Comparison of ENCODE assay signal across 10 cellular contexts in the genomic region with DNA sequence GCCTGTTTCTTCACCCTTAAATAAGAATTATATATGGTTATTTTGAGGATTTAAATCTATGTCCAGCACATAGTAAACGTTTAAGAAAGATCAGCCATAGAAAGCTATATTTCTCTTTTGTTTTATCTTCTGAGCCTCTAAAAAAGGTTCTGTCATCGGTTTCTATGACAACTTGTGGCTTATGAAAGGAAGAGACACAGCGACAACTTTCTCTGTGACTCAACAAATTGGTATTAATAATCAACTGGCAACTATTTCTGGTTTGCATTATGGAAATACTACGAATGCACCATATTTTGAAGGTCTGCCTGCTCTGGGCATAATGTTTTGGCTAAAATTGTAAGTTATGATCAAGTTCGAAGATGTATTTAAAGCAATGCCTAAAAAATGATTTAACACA.
A peak's percentile ranks its signal among the peaks of the same experiment; 100 is the strongest.
DNase-seq lines count a peak whose midpoint lies in the region; ATAC-seq and TF ChIP-seq lines count a peak whose summit lies in the region.
"Had no signal": no experiment of that assay in that cellular context is flagged by ENCODE, and none has a peak within 500 bp of the region (broad histone marks: within the 10 kb centered on the region; RNA-seq: fewer than 3 reads in every experiment).

No MANE protein-coding gene starts in this region.

- TF ChIP-seq CTCF in HFF-Myc (IDR thresholded peaks at IDR 0.05; ENCODE audit: low read depth, low read length, missing control alignments): no peak
- TF ChIP-seq CTCF in natural killer cell (IDR thresholded peaks at IDR 0.05): no peak

- no peaks in the 10 kb centered on the region for H3K36me3 Mint-ChIP-seq in natural killer cell
- H3K36me3 Mint-ChIP-seq: activated naive CD4-positive, alpha-beta T cell treated with anti-CD3 and anti-CD28 coated beads, Interleukin-2, amount 50 U/mL, for 24 hours had no signal

- ATAC-seq in GM18861 (IDR thresholded peaks at IDR 0.05; ENCODE audit: unreplicated experiment): peak; percentile 99
- peak; percentile 86 for ATAC-seq in HG03521 (IDR thresholded peaks at IDR 0.05; ENCODE audit: unreplicated experiment)
- ATAC-seq in natural killer cell: no peak

- H3K4me3 ChIP-seq in HFF-Myc (replicated peaks; ENCODE audit: low read depth, low read length): no peak overlapping the region
- H3K4me3 ChIP-seq: upper lobe of left lung had no signal

- H3K27me3 Mint-ChIP-seq in natural killer cell (ENCODE audit: low read depth in 2 of 2): no peaks in the 10 kb centered on the region
- H3K27me3 Mint-ChIP-seq: activated naive CD4-positive, alpha-beta T cell treated with anti-CD3 and anti-CD28 coated beads, Interleukin-2, amount 50 U/mL, for 24 hours had no signal

- no peak overlapping the region for H3K4me3 Mint-ChIP-seq in natural killer cell
- H3K4me3 Mint-ChIP-seq: activated naive CD4-positive, alpha-beta T cell treated with anti-CD3 and anti-CD28 coated beads, Interleukin-2, amount 50 U/mL, for 24 hours had no signal

- DNase-seq in HFF-Myc (ENCODE audit: extremely low read depth, low read depth): peak; percentile 6
- peak; percentile 49 for DNase-seq in iris pigment epithelial cell (ENCODE audit: low read depth)
- DNase-seq in germinal center (ENCODE audit: low spot score): no peak
- DNase-seq in natural killer cell: no peak
- DNase-seq in D341Med (ENCODE audit: low spot score): no peak
- DNase-seq in substantia nigra (lab: John Stamatoyannopoulos, UW): no peak
- DNase-seq: upper lobe of left lung had no signal

- no peak overlapping the region for H3K27ac ChIP-seq in substantia nigra (ENCODE audit: low read depth, low read length, poor library complexity, severe bottlenecking)
- H3K27ac ChIP-seq: upper lobe of left lung had no signal

- H3K4me1 Mint-ChIP-seq in natural killer cell: no peaks in the 10 kb centered on the region
- H3K4me1 Mint-ChIP-seq: activated naive CD4-positive, alpha-beta T cell treated with anti-CD3 and anti-CD28 coated beads, Interleukin-2, amount 50 U/mL, for 24 hours had no signal

- intact Hi-C loops in natural killer cell (cut with micrococcal nuclease): no loop called here

- H3K27ac Mint-ChIP-seq in natural killer cell: no peak overlapping the region
- H3K27ac Mint-ChIP-seq: activated naive CD4-positive, alpha-beta T cell treated with anti-CD3 and anti-CD28 coated beads, Interleukin-2, amount 50 U/mL, for 24 hours had no signal

- peaks cover 2 to 18% of the 10 kb centered on the region in 2 donors for H3K9me3 Mint-ChIP-seq in natural killer cell
- H3K9me3 Mint-ChIP-seq: activated naive CD4-positive, alpha-beta T cell treated with anti-CD3 and anti-CD28 coated beads, Interleukin-2, amount 50 U/mL, for 24 hours had no signal

Comparison
In these comparisons a context has a peak if more than half of its experiments do, and no peak if none do; other contexts are left out.
1. ATAC-seq: peak in GM18861 (single experiment) and HG03521 (single experiment); none in natural killer cell (0 of 3).
2. DNase-seq: peak in HFF-Myc (single experiment) and iris pigment epithelial cell (single experiment); none in germinal center (single experiment), natural killer cell (single experiment), D341Med (single experiment) and substantia nigra (0 of 49).